1 cellular context compared by ENCODE assay signal in genomic region chr7:27148776-27149641, GRCh38.
TF ChIP-seq lines count a peak whose summit lies in the region.

No MANE protein-coding gene starts in this region.

TF ChIP-seq in SK-N-SH treated with all-trans-retinoic acid at 6 μM for 48 hours, 23 proteins besides CTCF, POLR2A, EP300 and RAD21 (continued from another document):
- TF ChIP-seq TSHZ2 (CRISPR knock-in tag; IDR thresholded peaks at IDR 0.05) (no peak), ZC3H10 (CRISPR knock-in tag; IDR thresholded peaks at IDR 0.05) (no peak), ESRRG (CRISPR knock-in tag; IDR thresholded peaks at IDR 0.05) (no peak), TCF4 (CRISPR knock-in tag; IDR thresholded peaks at IDR 0.05; ENCODE audit: borderline replicate concordance) (no peak)
